26 cellular contexts compared by ENCODE assay signal in the genomic region with DNA sequence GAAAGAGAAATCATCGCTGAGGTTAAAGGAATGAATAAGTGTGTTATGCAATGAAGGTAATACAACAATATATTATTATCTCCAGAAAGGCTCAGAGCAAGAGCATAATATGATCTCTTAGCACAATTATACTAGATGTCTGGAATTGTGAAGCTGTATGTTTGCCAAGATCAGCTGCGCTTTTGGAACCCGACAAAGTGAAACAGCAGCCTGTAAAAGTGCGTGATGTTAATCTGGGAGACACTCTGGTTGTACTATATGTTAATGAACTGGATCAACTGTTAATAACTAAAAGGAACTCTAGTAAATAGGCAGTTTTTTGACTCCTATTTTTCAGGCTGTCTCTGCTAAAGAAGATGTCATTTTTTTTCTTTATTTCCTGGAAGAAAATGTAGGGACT. TPM values are rescaled to one million over a fixed set of nuclear protein-coding genes. Genes with fewer than 3 reads are reported as not detected.
"Had no signal": no experiment of that assay in that cellular context is flagged by ENCODE, and none has a peak within 500 bp of the region (broad histone marks: within the 10 kb centered on the region; RNA-seq: fewer than 3 reads in every experiment).

No MANE protein-coding gene starts in this region.

- H3K27ac ChIP-seq: ascending aorta, cardiac muscle cell, SJSA1 had no signal

- DNase-seq: activated CD4-positive, alpha-beta T cell treated with anti-CD3 and anti-CD28 coated beads for 48 hours; activated CD4-positive, alpha-beta T cell treated with anti-CD3 and anti-CD28 coated beads, Interleukin-2, amount 50 U/mL, for 4 hours; activated CD4-positive, CD25-positive, alpha-beta regulatory T cell treated with anti-CD3 and anti-CD28 coated beads, Interleukin-2, amount 50 U/mL, for 72 hours; activated CD8-positive, alpha-beta memory T cell treated with anti-CD3 and anti-CD28 coated beads, Interleukin-2, amount 50 U/mL, for 48 hours; activated CD8-positive, alpha-beta T cell treated with anti-CD3 and anti-CD28 coated beads, Interleukin-2, amount 10 ng/mL, durations not matched to agents 7 days and 5 days; activated naive CD4-positive, alpha-beta T cell; activated T-cell treated with anti-CD3 and anti-CD28 coated beads, Interleukin-2, amount 50 U/mL, for 1 hour; amniotic stem cell; KG1; NCI-H1048; NCI-H146; NCI-H187 treated with DMSO at 0.1 percent for 48 hours; NCI-H2081 treated with DMSO at 0.1 percent for 48 hours; NCI-H2227 treated with DMSO at 0.1 percent for 48 hours; NCI-H526; NCI-H774; SHP77 had no signal

- FAIRE-seq: RCC 7860 had no signal

- H3K9me3 ChIP-seq: ascending aorta, SJSA1 had no signal

- H3K4me1 ChIP-seq: ascending aorta, SJSA1 had no signal

- ATAC-seq: activated CD8-positive, alpha-beta T cell treated with anti-CD3 and anti-CD28 coated beads, Interleukin-2, amount 10 ng/mL, durations not matched to agents 7 days and 5 days; WTC11 had no signal

- H3K4me3 ChIP-seq: ascending aorta, cardiac muscle cell, SJSA1 had no signal

- H3K36me3 ChIP-seq: ascending aorta, cardiac muscle cell, SJSA1 had no signal

- H3K27me3 ChIP-seq: ascending aorta, cardiac muscle cell, SJSA1 had no signal

RNA-seq across cellular contexts. Expression of a gene that starts 50.1 kb away (rescaled TPM):
- total RNA-seq: activated CD8-positive, alpha-beta T cell treated with anti-CD3 and anti-CD28 coated beads, Interleukin-2, amount 10 ng/mL, durations not matched to agents 7 days and 5 days; ascending aorta; cardiac muscle cell; LHCN-M2; M059J; NCI-H460; SJSA1; WTC11 had no signal
- polyA plus RNA-seq: cardiac muscle cell, IgD-negative memory B cell had no signal
